In genomic region chr3:134360046-134360445, GRCh38 we compare ENCODE assay signal across 1 cellular context.
TF ChIP-seq lines count a peak whose summit lies in the region.

No MANE protein-coding gene starts in this region.

TF ChIP-seq in H1, 55 proteins besides CTCF, POLR2A, EP300 and RAD21:
- TF ChIP-seq POLR2AphosphoS5 (IDR thresholded peaks at IDR 0.05; ENCODE audit: low read depth, low read length) (no peak; the same call in 1 of the 2 replicates), TBP (IDR thresholded peaks at IDR 0.05; ENCODE audit: low read depth, low read length) (no peak), HDAC2 (IDR thresholded peaks at IDR 0.05; ENCODE audit: borderline replicate concordance in 1 of 2, low read depth in 2 of 2, low read length in 2 of 2) (no peak), SAP30 (IDR thresholded peaks at IDR 0.05; ENCODE audit: insufficient read depth, insufficient replicate concordance, low read length) (no peak), CHD1 (IDR thresholded peaks at IDR 0.05; ENCODE audit: low read depth, low read length) (no peak), HDAC6 (IDR thresholded peaks at IDR 0.05; ENCODE audit: low read depth, low read length) (no peak), SUZ12 (IDR thresholded peaks at IDR 0.05; ENCODE audit: low read length) (no peak), KDM1A (IDR thresholded peaks at IDR 0.05; ENCODE audit: borderline replicate concordance, low read length) (no peak), CTBP2 (IDR thresholded peaks at IDR 0.05; ENCODE audit: borderline replicate concordance, insufficient read depth, insufficient read length, low read length) (no peak), YY1 (IDR thresholded peaks at IDR 0.05; ENCODE audit: low read depth, low read length) (no peak), USF2 (IDR thresholded peaks at IDR 0.05; ENCODE audit: low read length) (no peak), JUN (IDR thresholded peaks at IDR 0.05; ENCODE audit: low read depth, low read length) (no peak), SIX5 (IDR thresholded peaks at IDR 0.05; ENCODE audit: low read depth, low read length) (no peak), E2F6 (IDR thresholded peaks at IDR 0.05) (no peak), ZNF274 (IDR thresholded peaks at IDR 0.05; ENCODE audit: borderline replicate concordance, extremely low read depth, low read length) (no peak)
